ENCODE assay signal across 1 cellular context in genomic region chr9:122941560-122942234, GRCh38.
TF ChIP-seq lines count a peak whose summit lies in the region.

No MANE protein-coding gene starts in this region.

TF ChIP-seq in HepG2, 621 proteins besides CTCF, POLR2A, EP300 and RAD21 (continued from another document and continues in another):
- TF ChIP-seq ZGPAT (CRISPR knock-in tag; IDR thresholded peaks at IDR 0.05) (no peak), KLF9 (CRISPR knock-in tag; IDR thresholded peaks at IDR 0.05; ENCODE audit: low read depth) (no peak), MXD4 (CRISPR knock-in tag; IDR thresholded peaks at IDR 0.05) (0 out of 2 replicates have a peak, but pooled peaks have one; percentile 26), ZNF629 (CRISPR knock-in tag; conservative IDR thresholded peaks at IDR 0.05) (no peak), ZNF281 (CRISPR knock-in tag; IDR thresholded peaks at IDR 0.05; ENCODE audit: borderline replicate concordance) (no peak), SMYD3 (CRISPR knock-in tag; IDR thresholded peaks at IDR 0.05) (no peak), MAFG (CRISPR knock-in tag; IDR thresholded peaks at IDR 0.05) (no peak), ZNF501 (CRISPR knock-in tag; IDR thresholded peaks at IDR 0.05) (0 out of 2 replicates have a peak, but pooled peaks have one; percentile 31), ZNF503 (CRISPR knock-in tag; IDR thresholded peaks at IDR 0.05) (no peak), ZNF556 (CRISPR knock-in tag; IDR thresholded peaks at IDR 0.05; ENCODE audit: borderline replicate concordance) (no peak; the same call in 1 of the 2 replicates), ZNF574 (CRISPR knock-in tag; IDR thresholded peaks at IDR 0.05) (no peak), DMAP1 (CRISPR knock-in tag; IDR thresholded peaks at IDR 0.05) (no peak; the same call in 1 of the 2 replicates), MTERF4 (CRISPR knock-in tag; IDR thresholded peaks at IDR 0.05) (no peak; the same call in 1 of the 2 replicates), PCBP1 (IDR thresholded peaks at IDR 0.05; ENCODE audit: borderline replicate concordance, low read depth, low read length) (no peak), ATF1 (CRISPR knock-in tag; IDR thresholded peaks at IDR 0.05) (no peak), BRF2 (CRISPR knock-in tag; IDR thresholded peaks at IDR 0.05) (no peak), HMG20B (CRISPR knock-in tag; conservative IDR thresholded peaks at IDR 0.05) (no peak), HNRNPH1 (optimal IDR thresholded peaks at IDR 0.05; ENCODE audit: low read depth, low read length) (no peak), PTBP1 (IDR thresholded peaks at IDR 0.05; ENCODE audit: low read depth, low read length, poor library complexity, severe bottlenecking) (no peak), ATF3 (CRISPR knock-in tag; IDR thresholded peaks at IDR 0.05) (no peak), NR0B2 (CRISPR knock-in tag; IDR thresholded peaks at IDR 0.05) (no peak), RFXAP (CRISPR knock-in tag; IDR thresholded peaks at IDR 0.05; ENCODE audit: borderline replicate concordance) (no peak), ZNF773 (CRISPR knock-in tag; IDR thresholded peaks at IDR 0.05; ENCODE audit: borderline replicate concordance) (no peak), ZNF180 (CRISPR knock-in tag; IDR thresholded peaks at IDR 0.05; ENCODE audit: borderline replicate concordance, low read depth) (no peak)
- TF ChIP-seq, protein P1, sequence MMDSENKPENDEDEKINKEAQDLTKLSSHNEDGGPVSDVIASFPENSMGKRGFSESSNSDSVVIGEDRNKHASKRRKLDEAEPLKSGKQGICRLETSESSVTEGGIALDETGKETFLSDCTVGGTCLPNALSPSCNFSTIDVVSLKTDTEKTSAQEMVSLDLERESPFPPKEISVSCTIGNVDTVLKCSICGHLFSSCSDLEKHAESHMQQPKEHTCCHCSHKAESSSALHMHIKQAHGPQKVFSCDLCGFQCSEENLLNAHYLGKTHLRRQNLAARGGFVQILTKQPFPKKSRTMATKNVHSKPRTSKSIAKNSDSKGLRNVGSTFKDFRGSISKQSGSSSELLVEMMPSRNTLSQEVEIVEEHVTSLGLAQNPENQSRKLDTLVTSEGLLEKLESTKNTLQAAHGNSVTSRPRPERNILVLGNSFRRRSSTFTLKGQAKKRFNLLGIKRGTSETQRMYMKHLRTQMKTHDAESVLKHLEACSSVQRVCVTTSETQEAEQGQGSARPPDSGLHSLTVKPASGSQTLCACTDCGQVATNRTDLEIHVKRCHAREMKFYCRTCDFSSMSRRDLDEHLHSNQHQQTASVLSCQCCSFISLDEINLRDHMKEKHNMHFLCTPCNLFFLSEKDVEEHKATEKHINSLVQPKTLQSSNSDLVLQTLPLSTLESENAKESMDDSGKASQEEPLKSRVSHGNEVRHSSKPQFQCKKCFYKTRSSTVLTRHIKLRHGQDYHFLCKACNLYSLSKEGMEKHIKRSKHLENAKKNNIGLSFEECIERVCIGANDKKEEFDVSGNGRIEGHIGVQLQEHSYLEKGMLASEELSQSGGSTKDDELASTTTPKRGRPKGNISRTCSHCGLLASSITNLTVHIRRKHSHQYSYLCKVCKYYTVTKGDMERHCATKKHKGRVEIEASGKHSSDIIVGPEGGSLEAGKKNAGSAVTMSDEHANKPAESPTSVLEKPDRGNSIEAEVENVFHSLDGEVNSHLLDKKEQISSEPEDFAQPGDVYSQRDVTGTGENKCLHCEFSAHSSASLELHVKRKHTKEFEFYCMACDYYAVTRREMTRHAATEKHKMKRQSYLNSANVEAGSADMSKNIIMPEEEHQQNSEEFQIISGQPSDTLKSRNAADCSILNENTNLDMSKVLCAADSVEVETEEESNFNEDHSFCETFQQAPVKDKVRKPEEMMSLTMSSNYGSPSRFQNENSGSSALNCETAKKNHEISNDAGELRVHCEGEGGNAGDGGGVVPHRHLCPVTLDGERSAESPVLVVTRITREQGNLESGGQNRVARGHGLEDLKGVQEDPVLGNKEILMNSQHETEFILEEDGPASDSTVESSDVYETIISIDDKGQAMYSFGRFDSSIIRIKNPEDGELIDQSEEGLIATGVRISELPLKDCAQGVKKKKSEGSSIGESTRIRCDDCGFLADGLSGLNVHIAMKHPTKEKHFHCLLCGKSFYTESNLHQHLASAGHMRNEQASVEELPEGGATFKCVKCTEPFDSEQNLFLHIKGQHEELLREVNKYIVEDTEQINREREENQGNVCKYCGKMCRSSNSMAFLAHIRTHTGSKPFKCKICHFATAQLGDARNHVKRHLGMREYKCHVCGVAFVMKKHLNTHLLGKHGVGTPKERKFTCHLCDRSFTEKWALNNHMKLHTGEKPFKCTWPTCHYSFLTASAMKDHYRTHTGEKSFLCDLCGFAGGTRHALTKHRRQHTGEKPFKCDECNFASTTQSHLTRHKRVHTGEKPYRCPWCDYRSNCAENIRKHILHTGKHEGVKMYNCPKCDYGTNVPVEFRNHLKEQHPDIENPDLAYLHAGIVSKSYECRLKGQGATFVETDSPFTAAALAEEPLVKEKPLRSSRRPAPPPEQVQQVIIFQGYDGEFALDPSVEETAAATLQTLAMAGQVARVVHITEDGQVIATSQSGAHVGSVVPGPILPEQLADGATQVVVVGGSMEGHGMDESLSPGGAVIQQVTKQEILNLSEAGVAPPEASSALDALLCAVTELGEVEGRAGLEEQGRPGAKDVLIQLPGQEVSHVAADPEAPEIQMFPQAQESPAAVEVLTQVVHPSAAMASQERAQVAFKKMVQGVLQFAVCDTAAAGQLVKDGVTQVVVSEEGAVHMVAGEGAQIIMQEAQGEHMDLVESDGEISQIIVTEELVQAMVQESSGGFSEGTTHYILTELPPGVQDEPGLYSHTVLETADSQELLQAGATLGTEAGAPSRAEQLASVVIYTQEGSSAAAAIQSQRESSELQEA (CRISPR knock-in tag; IDR thresholded peaks at IDR 0.05; ENCODE audit: not compliant biosample characterization) = no peak
- TF ChIP-seq, protein P2, sequence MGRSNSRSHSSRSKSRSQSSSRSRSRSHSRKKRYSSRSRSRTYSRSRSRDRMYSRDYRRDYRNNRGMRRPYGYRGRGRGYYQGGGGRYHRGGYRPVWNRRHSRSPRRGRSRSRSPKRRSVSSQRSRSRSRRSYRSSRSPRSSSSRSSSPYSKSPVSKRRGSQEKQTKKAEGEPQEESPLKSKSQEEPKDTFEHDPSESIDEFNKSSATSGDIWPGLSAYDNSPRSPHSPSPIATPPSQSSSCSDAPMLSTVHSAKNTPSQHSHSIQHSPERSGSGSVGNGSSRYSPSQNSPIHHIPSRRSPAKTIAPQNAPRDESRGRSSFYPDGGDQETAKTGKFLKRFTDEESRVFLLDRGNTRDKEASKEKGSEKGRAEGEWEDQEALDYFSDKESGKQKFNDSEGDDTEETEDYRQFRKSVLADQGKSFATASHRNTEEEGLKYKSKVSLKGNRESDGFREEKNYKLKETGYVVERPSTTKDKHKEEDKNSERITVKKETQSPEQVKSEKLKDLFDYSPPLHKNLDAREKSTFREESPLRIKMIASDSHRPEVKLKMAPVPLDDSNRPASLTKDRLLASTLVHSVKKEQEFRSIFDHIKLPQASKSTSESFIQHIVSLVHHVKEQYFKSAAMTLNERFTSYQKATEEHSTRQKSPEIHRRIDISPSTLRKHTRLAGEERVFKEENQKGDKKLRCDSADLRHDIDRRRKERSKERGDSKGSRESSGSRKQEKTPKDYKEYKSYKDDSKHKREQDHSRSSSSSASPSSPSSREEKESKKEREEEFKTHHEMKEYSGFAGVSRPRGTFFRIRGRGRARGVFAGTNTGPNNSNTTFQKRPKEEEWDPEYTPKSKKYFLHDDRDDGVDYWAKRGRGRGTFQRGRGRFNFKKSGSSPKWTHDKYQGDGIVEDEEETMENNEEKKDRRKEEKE (IDR thresholded peaks at IDR 0.05) = no peak
- TF ChIP-seq, protein P3, sequence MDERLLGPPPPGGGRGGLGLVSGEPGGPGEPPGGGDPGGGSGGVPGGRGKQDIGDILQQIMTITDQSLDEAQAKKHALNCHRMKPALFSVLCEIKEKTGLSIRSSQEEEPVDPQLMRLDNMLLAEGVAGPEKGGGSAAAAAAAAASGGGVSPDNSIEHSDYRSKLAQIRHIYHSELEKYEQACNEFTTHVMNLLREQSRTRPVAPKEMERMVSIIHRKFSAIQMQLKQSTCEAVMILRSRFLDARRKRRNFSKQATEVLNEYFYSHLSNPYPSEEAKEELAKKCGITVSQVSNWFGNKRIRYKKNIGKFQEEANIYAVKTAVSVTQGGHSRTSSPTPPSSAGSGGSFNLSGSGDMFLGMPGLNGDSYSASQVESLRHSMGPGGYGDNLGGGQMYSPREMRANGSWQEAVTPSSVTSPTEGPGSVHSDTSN (CRISPR knock-in tag; IDR thresholded peaks at IDR 0.05) = no peak
